In genomic region chr10:62843591-62843990, GRCh38 we compare ENCODE assay signal across 1 cellular context.
A peak's percentile ranks its signal among the peaks of the same experiment; 100 is the strongest.
TF ChIP-seq lines count a peak whose summit lies in the region.

No MANE protein-coding gene starts in this region.

TF ChIP-seq in K562, 482 proteins besides CTCF, POLR2A, EP300 and RAD21:
- TF ChIP-seq ATF4 (CRISPR knock-in tag; IDR thresholded peaks at IDR 0.05) (no peak), ZBTB17 (CRISPR knock-in tag; IDR thresholded peaks at IDR 0.05) (peak; percentile 96), ZNF140 (CRISPR knock-in tag; IDR thresholded peaks at IDR 0.05) (no peak), DEAF1 (CRISPR knock-in tag; IDR thresholded peaks at IDR 0.05) (no peak), ZNF512 (tag; IDR thresholded peaks at IDR 0.05) (no peak), LCOR (CRISPR knock-in tag; IDR thresholded peaks at IDR 0.05) (no peak), ZNF146 (CRISPR knock-in tag; IDR thresholded peaks at IDR 0.05; ENCODE audit: unreplicated experiment) (no peak), MLLT1 (IDR thresholded peaks at IDR 0.05) (peak in 1 of 2 experiments; percentile 98; a peak in 2 of 4 replicates), PREB (CRISPR knock-in tag; IDR thresholded peaks at IDR 0.05) (no peak), CTCFL (IDR thresholded peaks at IDR 0.05; ENCODE audit: borderline replicate concordance, insufficient read depth, low read depth, low read length, poor library complexity, severe bottlenecking) (no peak), ATF6 (CRISPR knock-in tag; IDR thresholded peaks at IDR 0.05) (no peak), ZMIZ1 (IDR thresholded peaks at IDR 0.05; ENCODE audit: low read depth in 2 of 2, low read length in 2 of 2) (peak in 1 of 2 experiments; percentile 84; a peak in 2 of 4 replicates), WHSC1 (IDR thresholded peaks at IDR 0.05; ENCODE audit: low read length) (no peak), KDM2B (CRISPR knock-in tag; IDR thresholded peaks at IDR 0.05) (no peak), MNT (conservative IDR thresholded peaks at IDR 0.05) (no peak), EWSR1 (IDR thresholded peaks at IDR 0.05; ENCODE audit: borderline replicate concordance, low read depth, partially characterized antibody) (no peak), ZBTB5 (IDR thresholded peaks at IDR 0.05) (no peak), STAG1 (CRISPR knock-in tag; IDR thresholded peaks at IDR 0.05; ENCODE audit: borderline replicate concordance) (no peak), NR0B1 (IDR thresholded peaks at IDR 0.05; ENCODE audit: partially characterized antibody) (no peak), CCNT2 (IDR thresholded peaks at IDR 0.05; ENCODE audit: borderline replicate concordance, extremely low read depth, insufficient read length, low read depth, low read length) (no peak), MIER1 (IDR thresholded peaks at IDR 0.05; ENCODE audit: low read depth) (no peak), RUNX1 (IDR thresholded peaks at IDR 0.05; ENCODE audit: low read depth) (no peak), HDAC1 (IDR thresholded peaks at IDR 0.05) (no peak), NCOA6 (IDR thresholded peaks at IDR 0.05) (no peak), FOSL1 (tag; conservative IDR thresholded peaks at IDR 0.05) (no peak), NFXL1 (CRISPR knock-in tag; IDR thresholded peaks at IDR 0.05) (no peak), HDAC6 (IDR thresholded peaks at IDR 0.05; ENCODE audit: low read depth, low read length) (no peak), TCF3 (CRISPR knock-in tag; IDR thresholded peaks at IDR 0.05) (no peak), FOXJ2 (tag; IDR thresholded peaks at IDR 0.05) (no peak), CREM (IDR thresholded peaks at IDR 0.05; ENCODE audit: low read depth) (0 out of 2 replicates have a peak, but pooled peaks have one; percentile 23), NFRKB (IDR thresholded peaks at IDR 0.05; ENCODE audit: low read depth) (no peak), HNRNPK (IDR thresholded peaks at IDR 0.05; ENCODE audit: low read depth, low read length, poor library complexity, severe bottlenecking) (no peak), SAP30 (IDR thresholded peaks at IDR 0.05; ENCODE audit: borderline replicate concordance, insufficient read depth, low read depth, low read length, poor library complexity, severe bottlenecking) (no peak)
